ENCODE assay signal across 1 cellular context in the genomic region with DNA sequence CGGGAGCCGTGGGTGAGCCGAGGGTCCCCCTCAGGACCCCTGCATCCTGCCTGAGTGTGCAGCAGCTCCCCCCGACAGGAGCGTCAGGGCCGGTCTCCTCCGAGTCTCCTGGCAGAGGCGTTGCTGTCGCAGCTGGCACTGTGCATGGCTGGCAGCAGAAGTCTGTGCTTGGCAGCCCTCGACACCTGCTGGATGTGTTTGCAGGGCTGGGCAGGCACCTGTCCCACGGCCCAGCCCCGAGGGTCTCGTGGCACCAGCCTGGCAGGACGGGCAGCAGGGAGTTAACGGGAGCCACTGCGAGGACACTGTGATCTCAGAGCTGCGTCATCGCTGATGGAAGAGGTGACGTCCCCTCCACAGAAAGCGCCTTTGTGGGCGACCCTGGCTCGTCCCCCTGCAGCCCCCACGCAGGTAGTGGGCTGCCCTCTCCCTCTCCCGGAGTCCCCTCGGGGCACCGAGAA.
TF ChIP-seq lines count a peak whose summit lies in the region.

No MANE protein-coding gene starts in this region.

TF ChIP-seq in HepG2, 621 proteins besides CTCF, POLR2A, EP300 and RAD21 (continued from another document):
- TF ChIP-seq, protein P1, sequence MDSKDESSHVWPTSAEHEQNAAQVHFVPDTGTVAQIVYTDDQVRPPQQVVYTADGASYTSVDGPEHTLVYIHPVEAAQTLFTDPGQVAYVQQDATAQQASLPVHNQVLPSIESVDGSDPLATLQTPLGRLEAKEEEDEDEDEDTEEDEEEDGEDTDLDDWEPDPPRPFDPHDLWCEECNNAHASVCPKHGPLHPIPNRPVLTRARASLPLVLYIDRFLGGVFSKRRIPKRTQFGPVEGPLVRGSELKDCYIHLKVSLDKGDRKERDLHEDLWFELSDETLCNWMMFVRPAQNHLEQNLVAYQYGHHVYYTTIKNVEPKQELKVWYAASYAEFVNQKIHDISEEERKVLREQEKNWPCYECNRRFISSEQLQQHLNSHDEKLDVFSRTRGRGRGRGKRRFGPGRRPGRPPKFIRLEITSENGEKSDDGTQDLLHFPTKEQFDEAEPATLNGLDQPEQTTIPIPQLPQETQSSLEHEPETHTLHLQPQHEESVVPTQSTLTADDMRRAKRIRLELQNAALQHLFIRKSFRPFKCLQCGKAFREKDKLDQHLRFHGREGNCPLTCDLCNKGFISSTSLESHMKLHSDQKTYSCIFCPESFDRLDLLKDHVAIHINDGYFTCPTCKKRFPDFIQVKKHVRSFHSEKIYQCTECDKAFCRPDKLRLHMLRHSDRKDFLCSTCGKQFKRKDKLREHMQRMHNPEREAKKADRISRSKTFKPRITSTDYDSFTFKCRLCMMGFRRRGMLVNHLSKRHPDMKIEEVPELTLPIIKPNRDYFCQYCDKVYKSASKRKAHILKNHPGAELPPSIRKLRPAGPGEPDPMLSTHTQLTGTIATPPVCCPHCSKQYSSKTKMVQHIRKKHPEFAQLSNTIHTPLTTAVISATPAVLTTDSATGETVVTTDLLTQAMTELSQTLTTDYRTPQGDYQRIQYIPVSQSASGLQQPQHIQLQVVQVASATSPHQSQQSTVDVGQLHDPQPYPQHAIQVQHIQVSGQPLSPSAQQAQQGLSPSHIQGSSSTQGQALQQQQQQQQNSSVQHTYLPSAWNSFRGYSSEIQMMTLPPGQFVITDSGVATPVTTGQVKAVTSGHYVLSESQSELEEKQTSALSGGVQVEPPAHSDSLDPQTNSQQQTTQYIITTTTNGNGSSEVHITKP (CRISPR knock-in tag; IDR thresholded peaks at IDR 0.05; ENCODE audit: low read depth), result no peak
- TF ChIP-seq HNRNPLL (IDR thresholded peaks at IDR 0.05; ENCODE audit: low read depth, low read length, poor library complexity, severe bottlenecking) (peak; percentile 7), RBFOX2 (IDR thresholded peaks at IDR 0.05; ENCODE audit: low read depth, low read length) (0 out of 2 replicates have a peak, but pooled peaks have one; percentile 39), ZNF737 (CRISPR knock-in tag; IDR thresholded peaks at IDR 0.05; ENCODE audit: borderline replicate concordance) (no peak), AGO2 (optimal IDR thresholded peaks at IDR 0.05; ENCODE audit: low read depth, low read length) (peak; percentile 51)
